20 cellular contexts compared by ENCODE assay signal in the genomic region with DNA sequence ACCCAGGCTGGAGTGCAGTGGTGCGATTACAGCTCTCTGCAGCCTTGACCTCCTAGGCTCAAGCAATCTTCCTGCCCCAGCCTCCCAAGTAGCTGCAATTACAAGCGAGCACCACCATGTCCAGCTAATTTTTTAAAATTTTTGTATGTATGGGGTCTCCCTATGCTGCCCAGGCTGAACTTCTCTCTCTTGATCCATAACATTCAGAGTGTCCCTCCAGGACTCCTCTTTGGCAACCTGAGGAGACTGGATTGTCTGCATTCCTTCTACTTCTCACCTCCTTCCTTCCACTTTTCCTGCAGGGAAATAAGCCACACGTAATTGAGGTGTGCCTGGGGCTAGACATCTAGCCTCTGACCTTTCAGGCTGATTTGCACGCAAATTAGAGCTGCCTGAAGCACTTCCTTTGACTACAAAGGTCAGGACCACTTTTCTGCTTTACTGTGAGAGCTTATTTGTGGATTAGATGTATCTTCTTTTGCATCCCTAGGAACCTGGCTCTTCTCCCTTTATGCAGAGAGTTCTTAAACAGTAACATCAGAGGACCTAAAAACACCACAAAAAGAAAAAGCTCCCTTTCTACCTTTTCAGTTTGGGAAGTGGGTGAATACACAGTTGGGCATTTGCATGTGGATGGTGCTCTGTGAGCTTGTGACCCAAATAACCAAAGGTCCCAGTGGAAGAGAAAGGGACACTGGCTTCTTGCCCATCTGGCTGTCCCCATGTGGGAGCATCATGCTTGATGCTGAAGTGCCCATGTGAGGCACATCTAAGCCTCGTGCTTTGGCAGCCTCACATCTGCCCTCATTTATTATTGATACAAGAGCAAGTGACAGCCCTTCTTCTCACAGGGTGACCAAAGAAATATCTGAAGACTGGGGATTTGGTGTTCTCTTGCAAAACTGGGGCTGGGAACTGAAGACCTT. TPM values are rescaled to one million over a fixed set of nuclear protein-coding genes. Genes with fewer than 3 reads are reported as not detected.
DNase-seq lines count a peak whose midpoint lies in the region; ATAC-seq and TF ChIP-seq lines count a peak whose summit lies in the region.
"Had no signal": no experiment of that assay in that cellular context is flagged by ENCODE, and none has a peak within 500 bp of the region (broad histone marks: within the 10 kb centered on the region; RNA-seq: fewer than 3 reads in every experiment).

No MANE protein-coding gene starts in this region.

- H3K27me3 ChIP-seq in CD8-positive, alpha-beta memory T cell (ENCODE audit: insufficient read depth, low read length, poor library complexity, severe bottlenecking): no peaks in the 10 kb centered on the region
- H3K27me3 ChIP-seq: BLaER1, Peyer's patch had no signal

- no peaks in the 10 kb centered on the region for H3K36me3 ChIP-seq in CD8-positive, alpha-beta memory T cell (ENCODE audit: insufficient read depth, low read length)
- H3K36me3 ChIP-seq: BLaER1 had no signal

- peak overlapping the region; percentile 51 for H3K4me3 Mint-ChIP-seq in type B pancreatic cell
- H3K4me3 Mint-ChIP-seq in CD8-positive, alpha-beta memory T cell: no peak overlapping the region
- H3K4me3 Mint-ChIP-seq: CD8-positive, alpha-beta T cell had no signal

- ATAC-seq in left lobe of liver (peak; percentile 81), HG03108 (IDR thresholded peaks at IDR 0.05; ENCODE audit: unreplicated experiment) (no peak)
- ATAC-seq: CD8-positive, alpha-beta T cell had no signal

- H3K9me3 Mint-ChIP-seq in type B pancreatic cell: peaks cover 8% of the 10 kb centered on the region
- H3K9me3 Mint-ChIP-seq in CD8-positive, alpha-beta memory T cell: no peaks in the 10 kb centered on the region
- H3K9me3 Mint-ChIP-seq: CD8-positive, alpha-beta T cell had no signal

- H3K4me3 ChIP-seq in CD8-positive, alpha-beta memory T cell (ENCODE audit: low read length): no peak overlapping the region
- H3K4me3 ChIP-seq: BLaER1, Peyer's patch had no signal

- CTCF ChIA-PET in CD8-positive, alpha-beta memory T cell (lab: Charles Lee): no interaction called here

- H3K27ac Mint-ChIP-seq in type B pancreatic cell: peak overlapping the region; percentile 44
- H3K27ac Mint-ChIP-seq in CD8-positive, alpha-beta memory T cell: no peak overlapping the region
- H3K27ac Mint-ChIP-seq: CD8-positive, alpha-beta T cell had no signal

- H3K4me1 Mint-ChIP-seq in type B pancreatic cell (ENCODE audit: unreplicated experiment): peaks cover 16% of the 10 kb centered on the region
- no peaks in the 10 kb centered on the region for H3K4me1 Mint-ChIP-seq in CD8-positive, alpha-beta memory T cell

- H3K27me3 Mint-ChIP-seq in type B pancreatic cell: peaks cover 7% of the 10 kb centered on the region
- H3K27me3 Mint-ChIP-seq in CD8-positive, alpha-beta memory T cell: peaks cover 7 to 46% of the 10 kb centered on the region in 2 donors

- POLR2A ChIA-PET in CD8-positive, alpha-beta memory T cell (lab: Charles Lee): no interaction called here

- H3K9me3 ChIP-seq in CD8-positive, alpha-beta memory T cell (ENCODE audit: low read length): no peaks in the 10 kb centered on the region
- H3K9me3 ChIP-seq: BLaER1, Peyer's patch had no signal

- no peak overlapping the region for H3K27ac ChIP-seq in CD8-positive, alpha-beta memory T cell (ENCODE audit: low read depth, low read length)
- H3K27ac ChIP-seq: 22Rv1, BLaER1, Peyer's patch had no signal

- H3K4me1 ChIP-seq in CD8-positive, alpha-beta memory T cell (ENCODE audit: insufficient read depth, low read length): no peaks in the 10 kb centered on the region
- H3K4me1 ChIP-seq: BLaER1, Peyer's patch had no signal

- peaks cover 19% of the 10 kb centered on the region for H3K36me3 Mint-ChIP-seq in type B pancreatic cell
- H3K36me3 Mint-ChIP-seq in CD8-positive, alpha-beta memory T cell: no peaks in the 10 kb centered on the region
- H3K36me3 Mint-ChIP-seq: CD8-positive, alpha-beta T cell had no signal

- DNase-seq in SIG-M5 treated with dmso at 0.1 percent for 504 hours (lab: John Stamatoyannopoulos, UW; ENCODE audit: unreplicated experiment): peak; percentile 32
- DNase-seq in SIG-M5 (lab: John Stamatoyannopoulos, UW): no peak
- peak; percentile 62 for DNase-seq in ecto neural progenitor cell (ENCODE audit: low spot score)
- peak; percentile 67 for DNase-seq in left lobe of liver (ENCODE audit: low spot score)
- no peak for DNase-seq in type B pancreatic cell (ENCODE audit: extremely low spot score, unreplicated experiment)
- no peak for DNase-seq in CD8-positive, alpha-beta memory T cell
- DNase-seq in central memory CD4-positive, alpha-beta T cell: no peak
- DNase-seq: CD8-positive, alpha-beta T cell; DMS79 treated with DMSO at 0.1 percent for 48 hours; GDM1; GOT3; KBM-7; MV-4-11; NCI-H1417 treated with DMSO at 0.1 percent for 48 hours; NCI-H2029 treated with DMSO at 0.1 percent for 48 hours; Peyer's patch; Right ventricle myocardium superior had no signal

- TF ChIP-seq CTCF in type B pancreatic cell (conservative IDR thresholded peaks at IDR 0.05): no peak

RNA-seq across cellular contexts. Expression of a gene that starts 33.5 kb away (rescaled TPM):
- total RNA-seq in left lobe of liver: 99.1 TPM
- total RNA-seq in type B pancreatic cell (ENCODE audit: low replicate concordance): 27.3 and 38.8 TPM in 2 replicates
- total RNA-seq in CD8-positive, alpha-beta memory T cell: under 1 TPM; 0.44 to 0.81 TPM
- polyA plus RNA-seq in CD8-positive, alpha-beta memory T cell: not detected

RNA-seq across cellular contexts. Expression of a gene that starts 38.9 kb away (rescaled TPM):
- total RNA-seq in left lobe of liver (not detected), type B pancreatic cell (ENCODE audit: low replicate concordance) (0.17 and 0.55 TPM in 2 replicates)
- total RNA-seq in CD8-positive, alpha-beta memory T cell: not detected
- polyA plus RNA-seq in CD8-positive, alpha-beta memory T cell: not detected
- total RNA-seq: CD8-positive, alpha-beta T cell; Peyer's patch; Right ventricle myocardium superior had no signal

Comparison
In these comparisons a context has a peak if more than half of its experiments do, and no peak if none do; other contexts are left out.
1. DNase-seq: peak in SIG-M5 treated with dmso at 0.1 percent for 504 hours (single experiment), ecto neural progenitor cell (single experiment) and left lobe of liver (single experiment); none in SIG-M5 (single experiment), type B pancreatic cell (single experiment), CD8-positive, alpha-beta memory T cell (0 of 5) and central memory CD4-positive, alpha-beta T cell (single experiment).
2. RNA of a gene that starts 33.5 kb away (total RNA-seq): 99.1 TPM in left lobe of liver (single experiment) and 27.3 to 38.8 TPM in type B pancreatic cell; 0.44 to 0.81 TPM in CD8-positive, alpha-beta memory T cell; every median in the first group is over 10 times any median in the second.